In the genomic region with DNA sequence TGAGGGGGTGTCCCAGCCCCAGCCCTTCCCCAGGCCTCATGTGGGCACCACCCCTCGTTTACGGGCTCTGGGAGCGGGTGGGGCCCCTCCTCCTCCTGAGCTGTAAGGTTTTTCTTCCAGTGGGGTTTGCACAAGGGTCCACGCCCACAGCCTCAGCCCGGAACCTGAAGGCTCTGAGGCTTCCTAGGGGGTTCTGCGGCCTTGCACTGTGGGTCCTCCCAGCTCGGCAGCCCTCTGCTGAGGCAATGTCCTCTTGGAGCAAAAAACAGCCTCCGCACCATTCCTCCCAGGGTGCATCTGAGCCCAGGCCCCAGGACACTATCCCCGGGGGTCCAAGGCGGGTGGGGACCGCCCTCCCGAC, we compare ENCODE assay signal across 15 cellular contexts. TPM values are rescaled to one million over a fixed set of nuclear protein-coding genes. Genes with fewer than 3 reads are reported as not detected.
"Had no signal": no experiment of that assay in that cellular context is flagged by ENCODE, and none has a peak within 500 bp of the region (broad histone marks: within the 10 kb centered on the region; RNA-seq: fewer than 3 reads in every experiment).

No MANE protein-coding gene starts in this region.

- H3K4me3 ChIP-seq: adrenal gland, gastroesophageal sphincter, lung, testis had no signal

- DNase-seq: activated CD8-positive, alpha-beta memory T cell treated with anti-CD3 and anti-CD28 coated beads, Interleukin-2, amount 50 U/mL, for 48 hours; activated CD8-positive, alpha-beta T cell treated with anti-CD3 and anti-CD28 coated beads, Interleukin-2, amount 10 ng/mL, durations not matched to agents 7 days and 5 days; activated naive CD4-positive, alpha-beta T cell treated with Interleukin-2 at 50 U/mL for 16 hours; effector memory CD4-positive, alpha-beta T cell; islet precursor cell; naive B cell; stimulated activated CD4-positive, alpha-beta T cell treated with anti-CD3 and anti-CD28 coated beads, Interleukin-15, amount 100 ng/mL, for 24 hours; stimulated activated CD4-positive, alpha-beta T cell treated with anti-CD3 and anti-CD28 coated beads, Interleukin-4, amount 100 ng/mL, for 4 hours; stimulated activated naive CD8-positive, alpha-beta T cell treated with anti-CD3 and anti-CD28 coated beads, Interleukin-15, amount 100 ng/mL, for 72 hours; T-helper 9 cell; testis had no signal

- H3K4me1 ChIP-seq: adrenal gland, gastroesophageal sphincter, testis had no signal

- H3K27me3 ChIP-seq: adrenal gland, gastroesophageal sphincter, testis had no signal

- H3K27ac ChIP-seq: adrenal gland, epithelial cell of prostate, gastroesophageal sphincter, testis had no signal

- H3K9me3 ChIP-seq: adrenal gland, gastroesophageal sphincter, testis had no signal

- ATAC-seq: activated CD8-positive, alpha-beta T cell treated with anti-CD3 and anti-CD28 coated beads, Interleukin-2, amount 10 ng/mL, durations not matched to agents 7 days and 5 days; gastroesophageal sphincter; stimulated activated naive CD8-positive, alpha-beta T cell treated with anti-CD3 and anti-CD28 coated beads, Interleukin-15, amount 100 ng/mL, for 72 hours had no signal

- H3K36me3 ChIP-seq: adrenal gland, gastroesophageal sphincter had no signal

RNA-seq across cellular contexts. Expression of gene H19, which starts 14.1 kb away (rescaled TPM):
- total RNA-seq: activated CD8-positive, alpha-beta T cell treated with anti-CD3 and anti-CD28 coated beads, Interleukin-2, amount 10 ng/mL, durations not matched to agents 7 days and 5 days had no signal
